ENCODE assay signal across 25 cellular contexts in the genomic region with DNA sequence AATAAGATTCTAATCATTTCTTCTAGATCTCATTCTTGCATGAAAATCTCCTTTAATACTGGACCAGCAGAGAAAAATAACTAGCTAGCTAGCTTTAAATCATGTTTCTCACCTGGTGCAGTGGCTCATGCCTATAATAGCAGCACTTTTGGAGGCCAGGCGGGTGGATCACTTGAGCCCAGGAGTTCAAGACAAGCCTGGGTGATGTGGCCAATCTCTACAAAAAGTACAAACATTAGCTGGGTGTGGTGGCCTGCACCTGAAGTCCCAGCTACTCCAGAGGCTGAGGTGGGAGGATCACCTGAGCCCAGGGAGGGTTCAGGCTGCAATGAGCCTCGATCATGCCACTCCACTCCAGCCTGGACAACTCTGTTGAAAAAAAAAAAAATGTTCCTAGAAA.
DNase-seq lines count a peak whose midpoint lies in the region; ATAC-seq and TF ChIP-seq lines count a peak whose summit lies in the region.
"Had no signal": no experiment of that assay in that cellular context is flagged by ENCODE, and none has a peak within 500 bp of the region (broad histone marks: within the 10 kb centered on the region; RNA-seq: fewer than 3 reads in every experiment).

No MANE protein-coding gene starts in this region.

- H4K20me1 ChIP-seq in GM23338 (replicated peaks; ENCODE audit: insufficient read depth) = no peaks in the 10 kb centered on the region
- H4K20me1 ChIP-seq: BLaER1 had no signal

- intact Hi-C loops in left lung (cut with DNase I) (no loop called here), upper lobe of right lung (cut with DNase I) (no loop called here)

- H3K9me2 ChIP-seq in GM23338 (ENCODE audit: insufficient read depth) = no peaks in the 10 kb centered on the region

- H3F3A ChIP-seq in GM23338 (replicated peaks; ENCODE audit: low read depth) = no peaks in the 10 kb centered on the region

- H3K27me3 ChIP-seq in GM23338 (ENCODE audit: insufficient read depth) = no peaks in the 10 kb centered on the region
- H3K27me3 ChIP-seq in left lung = no peaks in the 10 kb centered on the region
- H3K27me3 ChIP-seq in upper lobe of right lung = no peaks in the 10 kb centered on the region
- H3K27me3 ChIP-seq in brain microvascular endothelial cell (replicated peaks) = no peaks in the 10 kb centered on the region
- H3K27me3 ChIP-seq: BE2C, BLaER1 had no signal

- DNase-seq in GM23338 (ENCODE audit: low spot score) (no peak), left lung (peak in 1 of 2 donors; percentile 46), nephron progenitor cell (no peak), upper lobe of right lung (no peak), brain microvascular endothelial cell (no peak), progenitor cell of endocrine pancreas (ENCODE audit: low spot score, unreplicated experiment) (no peak), HuH-7.5 (ENCODE audit: low spot score) (no peak)
- DNase-seq: 8988T; ACHN; BE2C; C1 segment of cervical spinal cord; CD4-positive, alpha-beta memory T cell; CD4-positive, CD25-positive, alpha-beta regulatory T cell; CD8-positive, alpha-beta memory T cell; COR-L47; DMS 273 treated with DMSO at 0.1 percent for 48 hours; DMS153; DMS53; DMS79; DND-41; EL; GDM1 had no signal

- H3K27ac ChIP-seq in GM23338 (ENCODE audit: low read depth) (no peak overlapping the region), left lung (no peak overlapping the region), upper lobe of right lung (no peak overlapping the region), brain microvascular endothelial cell (no peak overlapping the region)
- H3K27ac ChIP-seq: BLaER1 had no signal

- H3K36me3 ChIP-seq in GM23338 (ENCODE audit: insufficient read depth) (no peaks in the 10 kb centered on the region), left lung (no peaks in the 10 kb centered on the region), upper lobe of right lung (no peaks in the 10 kb centered on the region), brain microvascular endothelial cell (replicated peaks) (no peaks in the 10 kb centered on the region)
- H3K36me3 ChIP-seq: BE2C, BLaER1 had no signal

- TF ChIP-seq CTCF in GM23338 (conservative IDR thresholded peaks at IDR 0.05; ENCODE audit: low read depth in 2 of 2) (no peak), left lung (IDR thresholded peaks at IDR 0.05) (no peak), nephron progenitor cell (IDR thresholded peaks at IDR 0.05) (no peak), upper lobe of right lung (IDR thresholded peaks at IDR 0.05) (no peak), brain microvascular endothelial cell (IDR thresholded peaks at IDR 0.05; ENCODE audit: low read depth, low read length, missing control alignments) (no peak), progenitor cell of endocrine pancreas (IDR thresholded peaks at IDR 0.05; ENCODE audit: unreplicated experiment) (no peak)

- H3K36me3 Mint-ChIP-seq in GM23338 (ENCODE audit: low read depth) (no peaks in the 10 kb centered on the region), nephron progenitor cell (ENCODE audit: low read depth) (no peaks in the 10 kb centered on the region), progenitor cell of endocrine pancreas (ENCODE audit: insufficient read depth) (peaks cover 2% of the 10 kb centered on the region)
- H3K36me3 Mint-ChIP-seq: CD14-positive monocyte; CD4-positive, alpha-beta memory T cell; CD4-positive, CD25-positive, alpha-beta regulatory T cell; CD8-positive, alpha-beta memory T cell had no signal

- no peak for ATAC-seq in GM23338
- ATAC-seq in left lung = peak; percentile 78
- ATAC-seq in upper lobe of right lung = peak; percentile 32
- ATAC-seq: GM12878 had no signal

- H3K4me2 ChIP-seq in GM23338 = no peak overlapping the region
- H3K4me2 ChIP-seq: BLaER1 had no signal

- H3K9me3 ChIP-seq in left lung = no peaks in the 10 kb centered on the region
- no peaks in the 10 kb centered on the region for H3K9me3 ChIP-seq in upper lobe of right lung
- H3K9me3 ChIP-seq: BE2C had no signal

- H3K27ac Mint-ChIP-seq in GM23338 (no peak overlapping the region), nephron progenitor cell (peak overlapping the region; percentile 68), progenitor cell of endocrine pancreas (no peak overlapping the region)
- H3K27ac Mint-ChIP-seq: CD4-positive, alpha-beta memory T cell; CD8-positive, alpha-beta memory T cell had no signal

- in situ Hi-C loops in brain microvascular endothelial cell (cut with HindIII; ENCODE audit: low pct_ligation_motif_present, low sequenced_read_pairs) = no loop called here

- H3K4me1 Mint-ChIP-seq in GM23338 (no peaks in the 10 kb centered on the region), nephron progenitor cell (peaks cover 26% of the 10 kb centered on the region), progenitor cell of endocrine pancreas (ENCODE audit: low read depth) (peaks cover 2% of the 10 kb centered on the region)
- H3K4me1 Mint-ChIP-seq: CD4-positive, alpha-beta memory T cell; CD4-positive, CD25-positive, alpha-beta regulatory T cell; CD8-positive, alpha-beta memory T cell had no signal

- H3K9me3 Mint-ChIP-seq in GM23338 = peaks cover 5% of the 10 kb centered on the region; the same call in 1 of the 3 replicates
- peaks cover 19% of the 10 kb centered on the region for H3K9me3 Mint-ChIP-seq in nephron progenitor cell
- H3K9me3 Mint-ChIP-seq in progenitor cell of endocrine pancreas (ENCODE audit: low read depth) = peaks cover 3% of the 10 kb centered on the region

- H3K4me3 Mint-ChIP-seq in GM23338 (no peak overlapping the region), nephron progenitor cell (no peak overlapping the region), progenitor cell of endocrine pancreas (ENCODE audit: low read depth) (no peak overlapping the region)
- H3K4me3 Mint-ChIP-seq: CD4-positive, alpha-beta memory T cell; CD4-positive, CD25-positive, alpha-beta regulatory T cell; CD8-positive, alpha-beta memory T cell had no signal

- H3K79me2 ChIP-seq in GM23338 (replicated peaks; ENCODE audit: insufficient read depth) = no peaks in the 10 kb centered on the region

- H3K27me3 Mint-ChIP-seq in GM23338 (ENCODE audit: insufficient read depth, low read depth, poor library complexity) = no peaks in the 10 kb centered on the region
- H3K27me3 Mint-ChIP-seq in nephron progenitor cell (ENCODE audit: low read depth, poor library complexity) = peaks cover 12% of the 10 kb centered on the region
- H3K27me3 Mint-ChIP-seq in progenitor cell of endocrine pancreas = no peaks in the 10 kb centered on the region

- H3K4me1 ChIP-seq in GM23338 (ENCODE audit: insufficient read depth) = no peaks in the 10 kb centered on the region
- no peaks in the 10 kb centered on the region for H3K4me1 ChIP-seq in left lung
- no peaks in the 10 kb centered on the region for H3K4me1 ChIP-seq in upper lobe of right lung

- no peak overlapping the region for H3K4me3 ChIP-seq in GM23338
- H3K4me3 ChIP-seq in left lung = no peak overlapping the region
- H3K4me3 ChIP-seq in upper lobe of right lung = no peak overlapping the region
- no peak overlapping the region for H3K4me3 ChIP-seq in brain microvascular endothelial cell (ENCODE audit: low read depth, low read length)
- H3K4me3 ChIP-seq: BLaER1, GM12878 had no signal

- H2AFZ ChIP-seq in GM23338 = peak overlapping the region; percentile 23; the same call in 1 of the 2 replicates

TF ChIP-seq in GM23338, 12 proteins besides CTCF, POLR2A, EP300 and RAD21 (continues in another document):
- TF ChIP-seq ZNF331 (CRISPR knock-in tag; IDR thresholded peaks at IDR 0.05; ENCODE audit: low read depth) = no peak
- no peak for TF ChIP-seq POLR2AphosphoS5 (IDR thresholded peaks at IDR 0.05; ENCODE audit: low read depth)
- TF ChIP-seq JUNB (IDR thresholded peaks at IDR 0.05; ENCODE audit: unreplicated experiment) = no peak
- no peak for TF ChIP-seq ZNF114 (CRISPR knock-in tag; IDR thresholded peaks at IDR 0.05)
- no peak for TF ChIP-seq CREB1 (CRISPR knock-in tag; IDR thresholded peaks at IDR 0.05; ENCODE audit: low read depth)
- TF ChIP-seq, protein P1, sequence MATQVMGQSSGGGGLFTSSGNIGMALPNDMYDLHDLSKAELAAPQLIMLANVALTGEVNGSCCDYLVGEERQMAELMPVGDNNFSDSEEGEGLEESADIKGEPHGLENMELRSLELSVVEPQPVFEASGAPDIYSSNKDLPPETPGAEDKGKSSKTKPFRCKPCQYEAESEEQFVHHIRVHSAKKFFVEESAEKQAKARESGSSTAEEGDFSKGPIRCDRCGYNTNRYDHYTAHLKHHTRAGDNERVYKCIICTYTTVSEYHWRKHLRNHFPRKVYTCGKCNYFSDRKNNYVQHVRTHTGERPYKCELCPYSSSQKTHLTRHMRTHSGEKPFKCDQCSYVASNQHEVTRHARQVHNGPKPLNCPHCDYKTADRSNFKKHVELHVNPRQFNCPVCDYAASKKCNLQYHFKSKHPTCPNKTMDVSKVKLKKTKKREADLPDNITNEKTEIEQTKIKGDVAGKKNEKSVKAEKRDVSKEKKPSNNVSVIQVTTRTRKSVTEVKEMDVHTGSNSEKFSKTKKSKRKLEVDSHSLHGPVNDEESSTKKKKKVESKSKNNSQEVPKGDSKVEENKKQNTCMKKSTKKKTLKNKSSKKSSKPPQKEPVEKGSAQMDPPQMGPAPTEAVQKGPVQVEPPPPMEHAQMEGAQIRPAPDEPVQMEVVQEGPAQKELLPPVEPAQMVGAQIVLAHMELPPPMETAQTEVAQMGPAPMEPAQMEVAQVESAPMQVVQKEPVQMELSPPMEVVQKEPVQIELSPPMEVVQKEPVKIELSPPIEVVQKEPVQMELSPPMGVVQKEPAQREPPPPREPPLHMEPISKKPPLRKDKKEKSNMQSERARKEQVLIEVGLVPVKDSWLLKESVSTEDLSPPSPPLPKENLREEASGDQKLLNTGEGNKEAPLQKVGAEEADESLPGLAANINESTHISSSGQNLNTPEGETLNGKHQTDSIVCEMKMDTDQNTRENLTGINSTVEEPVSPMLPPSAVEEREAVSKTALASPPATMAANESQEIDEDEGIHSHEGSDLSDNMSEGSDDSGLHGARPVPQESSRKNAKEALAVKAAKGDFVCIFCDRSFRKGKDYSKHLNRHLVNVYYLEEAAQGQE (IDR thresholded peaks at IDR 0.05; ENCODE audit: unreplicated experiment) = no peak
- TF ChIP-seq NANOG (IDR thresholded peaks at IDR 0.05; ENCODE audit: borderline replicate concordance) = no peak
- no peak for TF ChIP-seq STAT1 (IDR thresholded peaks at IDR 0.05; ENCODE audit: unreplicated experiment)
- TF ChIP-seq, protein P2, sequence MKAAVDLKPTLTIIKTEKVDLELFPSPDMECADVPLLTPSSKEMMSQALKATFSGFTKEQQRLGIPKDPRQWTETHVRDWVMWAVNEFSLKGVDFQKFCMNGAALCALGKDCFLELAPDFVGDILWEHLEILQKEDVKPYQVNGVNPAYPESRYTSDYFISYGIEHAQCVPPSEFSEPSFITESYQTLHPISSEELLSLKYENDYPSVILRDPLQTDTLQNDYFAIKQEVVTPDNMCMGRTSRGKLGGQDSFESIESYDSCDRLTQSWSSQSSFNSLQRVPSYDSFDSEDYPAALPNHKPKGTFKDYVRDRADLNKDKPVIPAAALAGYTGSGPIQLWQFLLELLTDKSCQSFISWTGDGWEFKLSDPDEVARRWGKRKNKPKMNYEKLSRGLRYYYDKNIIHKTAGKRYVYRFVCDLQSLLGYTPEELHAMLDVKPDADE (IDR thresholded peaks at IDR 0.05) = no peak
- no peak for TF ChIP-seq EZH2phosphoT487 (IDR thresholded peaks at IDR 0.05; ENCODE audit: unreplicated experiment)
